Comparison of ENCODE assay signal across 22 cellular contexts in the genomic region with DNA sequence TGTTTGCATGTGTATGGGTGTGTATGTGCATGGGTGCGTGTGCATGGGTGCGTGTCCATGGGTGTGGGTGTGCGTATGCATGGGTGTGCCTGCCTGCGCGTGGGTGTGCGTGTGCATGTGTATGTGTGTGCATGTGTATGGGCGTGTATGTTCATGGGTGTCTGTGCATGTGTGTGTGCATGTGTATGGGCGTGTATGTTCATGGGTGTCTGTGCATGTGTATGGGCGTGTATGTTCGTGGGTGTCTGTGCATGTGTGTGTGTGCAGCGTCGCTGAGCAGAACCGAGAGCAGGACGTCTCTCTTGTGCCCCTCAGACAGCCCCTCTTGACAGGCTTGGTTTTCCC. TPM values are rescaled to one million over a fixed set of nuclear protein-coding genes. Genes with fewer than 3 reads are reported as not detected.
A peak's percentile ranks its signal among the peaks of the same experiment; 100 is the strongest.
DNase-seq lines count a peak whose midpoint lies in the region; ATAC-seq and TF ChIP-seq lines count a peak whose summit lies in the region.
"Had no signal": no experiment of that assay in that cellular context is flagged by ENCODE, and none has a peak within 500 bp of the region (broad histone marks: within the 10 kb centered on the region; RNA-seq: fewer than 3 reads in every experiment).

No MANE protein-coding gene starts in this region.

- no peak overlapping the region for H2AFZ ChIP-seq in neural progenitor cell (replicated peaks)
- H2AFZ ChIP-seq: PC-9 had no signal

- H3K4me3 ChIP-seq in CD8-positive, alpha-beta T cell (ENCODE audit: low read depth, low read length), result no peak overlapping the region
- H3K4me3 ChIP-seq in HUES6 (ENCODE audit: low read depth, low read length), result peak overlapping the region; percentile 76; the same call in 1 of the 2 replicates
- peak overlapping the region; percentile 51 for H3K4me3 ChIP-seq in iPS-18a (ENCODE audit: low read length)
- H3K4me3 ChIP-seq in neural progenitor cell, result no peak overlapping the region
- H3K4me3 ChIP-seq: PC-9 had no signal

- H3K27me3 ChIP-seq in CD8-positive, alpha-beta T cell (ENCODE audit: insufficient read depth, low read length), result peaks cover 6% of the 10 kb centered on the region
- H3K27me3 ChIP-seq in HUES6 (ENCODE audit: control insufficient read depth, insufficient read depth, low read length) (peaks cover 25% of the 10 kb centered on the region), iPS-18a (ENCODE audit: control insufficient read depth, insufficient read depth, low read length) (peaks cover 24% of the 10 kb centered on the region), neural progenitor cell (peaks cover 28% of the 10 kb centered on the region)

- CTCF ChIA-PET in CD8-positive, alpha-beta T cell (lab: Charles Lee), result interaction anchor here (1.1 kb wide), 1 partner anchor 31 kb away, joined by 4 read pairs; no protein-coding TSS in a partner anchor

- no peak overlapping the region for H3K27ac Mint-ChIP-seq in CD8-positive, alpha-beta T cell
- H3K27ac Mint-ChIP-seq in neural progenitor cell, result peak overlapping the region; percentile 54
- H3K27ac Mint-ChIP-seq: activated T-cell treated with anti-CD3 and anti-CD28 coated beads, Interleukin-2, amount 50 U/mL, for 72 hours; memory B cell; T-helper 1 cell treated with Interleukin-12 subunit alpha and Interleukin-12 subunit beta and Interleukin-4 antibody, amounts not matched to agents 30 μg/mL and 1 μg/mL, for 36 hours had no signal

- peaks cover 7% of the 10 kb centered on the region for H3K4me1 Mint-ChIP-seq in CD8-positive, alpha-beta T cell (ENCODE audit: low read depth)
- H3K4me1 Mint-ChIP-seq in neural progenitor cell, result peaks cover 28% of the 10 kb centered on the region

- H3K36me3 ChIP-seq in CD8-positive, alpha-beta T cell (ENCODE audit: insufficient read depth, low read length), result no peaks in the 10 kb centered on the region
- H3K36me3 ChIP-seq in HUES6 (ENCODE audit: control insufficient read depth, insufficient read depth, low read length) (no peaks in the 10 kb centered on the region), iPS-18a (ENCODE audit: control insufficient read depth, low read depth, low read length) (no peaks in the 10 kb centered on the region), neural progenitor cell (no peaks in the 10 kb centered on the region)
- H3K36me3 ChIP-seq: breast epithelium, neutrophil, WERI-Rb-1 had no signal

- ATAC-seq in CD8-positive, alpha-beta T cell, result no peak
- ATAC-seq in HG03280 (IDR thresholded peaks at IDR 0.05; ENCODE audit: unreplicated experiment), result no peak

- no peak for DNase-seq in CD8-positive, alpha-beta T cell
- DNase-seq in neural progenitor cell (ENCODE audit: low spot score) (no peak), NCI-H146 (lab: John Stamatoyannopoulos, UW) (no peak)
- no peak for DNase-seq in stimulated activated CD4-positive, alpha-beta T cell treated with anti-CD3 and anti-CD28 coated beads, Interleukin-15, amount 100 ng/mL, for 24 hours
- DNase-seq: activated T-cell treated with anti-CD3 and anti-CD28 coated beads, Interleukin-2, amount 50 U/mL, for 72 hours; Calu3; foreskin melanocyte; hippocampal formation; NCI-H1417; NCI-H2171 treated with DMSO at 0.1 percent for 48 hours; NCI-H82; WERI-Rb-1 had no signal

- H3K27me3 Mint-ChIP-seq in CD8-positive, alpha-beta T cell (ENCODE audit: low read depth), result peaks cover 17% of the 10 kb centered on the region
- peaks cover 23% of the 10 kb centered on the region for H3K27me3 Mint-ChIP-seq in neural progenitor cell (ENCODE audit: insufficient read depth, low read depth)

- no peak overlapping the region for H3K27ac ChIP-seq in CD8-positive, alpha-beta T cell (ENCODE audit: low read depth, low read length)
- no peak overlapping the region for H3K27ac ChIP-seq in HUES6 (ENCODE audit: low read depth, low read length)
- H3K27ac ChIP-seq in iPS-18a (ENCODE audit: low read length), result no peak overlapping the region
- H3K27ac ChIP-seq in neural progenitor cell, result no peak overlapping the region
- H3K27ac ChIP-seq: breast epithelium, neutrophil, PC-9, WERI-Rb-1 had no signal

- peak overlapping the region; percentile 22 for H3K4me3 Mint-ChIP-seq in CD8-positive, alpha-beta T cell
- peak overlapping the region; percentile 42 for H3K4me3 Mint-ChIP-seq in neural progenitor cell
- H3K4me3 Mint-ChIP-seq: memory B cell; T-helper 1 cell treated with Interleukin-12 subunit alpha and Interleukin-12 subunit beta and Interleukin-4 antibody, amounts not matched to agents 30 μg/mL and 1 μg/mL, for 36 hours had no signal

- peaks cover 23% of the 10 kb centered on the region for H3F3A ChIP-seq in neural progenitor cell (ENCODE audit: low read depth)

- no peak overlapping the region for H3K9ac ChIP-seq in HUES6 (ENCODE audit: low read length)
- H3K9ac ChIP-seq in iPS-18a (ENCODE audit: low read length), result no peak overlapping the region
- no peak overlapping the region for H3K9ac ChIP-seq in neural progenitor cell

- H3K79me2 ChIP-seq in neural progenitor cell (ENCODE audit: low read depth), result no peaks in the 10 kb centered on the region

- TF ChIP-seq CTCF in CD8-positive, alpha-beta T cell (IDR thresholded peaks at IDR 0.05), result no peak
- no peak for TF ChIP-seq CTCF in neural progenitor cell (IDR thresholded peaks at IDR 0.05)

- H3K4me2 ChIP-seq in neural progenitor cell, result no peak overlapping the region

- no peaks in the 10 kb centered on the region for H4K20me1 ChIP-seq in neural progenitor cell (ENCODE audit: low read depth)

- intact Hi-C loops in CD8-positive, alpha-beta T cell (cut with DNase I, micrococcal nuclease), result no loop called here

- H3K9me3 ChIP-seq in CD8-positive, alpha-beta T cell (ENCODE audit: low read length), result no peaks in the 10 kb centered on the region
- no peaks in the 10 kb centered on the region for H3K9me3 ChIP-seq in HUES6 (ENCODE audit: control insufficient read depth, insufficient read depth, low read depth, low read length)
- H3K9me3 ChIP-seq in iPS-18a (ENCODE audit: control insufficient read depth, low read depth, low read length), result no peaks in the 10 kb centered on the region
- H3K9me3 ChIP-seq in neural progenitor cell (ENCODE audit: low read depth), result no peaks in the 10 kb centered on the region
- H3K9me3 ChIP-seq: breast epithelium, neutrophil had no signal

- H3K9me3 Mint-ChIP-seq in CD8-positive, alpha-beta T cell, result no peaks in the 10 kb centered on the region
- no peaks in the 10 kb centered on the region for H3K9me3 Mint-ChIP-seq in neural progenitor cell
- H3K9me3 Mint-ChIP-seq: memory B cell; T-helper 1 cell treated with Interleukin-12 subunit alpha and Interleukin-12 subunit beta and Interleukin-4 antibody, amounts not matched to agents 30 μg/mL and 1 μg/mL, for 36 hours had no signal

- POLR2A ChIA-PET in CD8-positive, alpha-beta T cell (lab: Charles Lee), result no interaction called here

- H3K36me3 Mint-ChIP-seq in CD8-positive, alpha-beta T cell, result no peaks in the 10 kb centered on the region
- H3K36me3 Mint-ChIP-seq in neural progenitor cell, result no peaks in the 10 kb centered on the region

- H3K4me1 ChIP-seq in CD8-positive, alpha-beta T cell (ENCODE audit: insufficient read depth, low read length), result no peaks in the 10 kb centered on the region
- H3K4me1 ChIP-seq in HUES6 (ENCODE audit: control insufficient read depth, insufficient read depth, low read length) (peaks cover 4% of the 10 kb centered on the region; the same call in 1 of the 2 replicates), iPS-18a (ENCODE audit: control insufficient read depth, low read depth, low read length) (no peaks in the 10 kb centered on the region), neural progenitor cell (peaks cover 9% of the 10 kb centered on the region)
- H3K4me1 ChIP-seq: breast epithelium had no signal

RNA-seq across cellular contexts. Expression of gene IL17REL, which starts 13.9 kb away (rescaled TPM):
- not detected for total RNA-seq in CD8-positive, alpha-beta T cell
- total RNA-seq in neural progenitor cell (ENCODE audit: low replicate concordance), result 0.15 TPM in 1 of 2 replicates, not detected in the other
- total RNA-seq: breast epithelium, Calu3, dermis microvascular lymphatic vessel endothelial cell, kidney epithelial cell, PC-9 had no signal

RNA-seq across cellular contexts. Expression of gene PIM3, which starts 38.1 kb away (rescaled TPM):
- total RNA-seq in CD8-positive, alpha-beta T cell, result 100 to 1,000 TPM; 316 to 328 TPM
- 15.1 and 37.2 TPM in 2 replicates for total RNA-seq in neural progenitor cell (ENCODE audit: low replicate concordance)

RNA-seq across cellular contexts. Expression of gene TTLL8, which starts 59.4 kb away (rescaled TPM):
- not detected for total RNA-seq in CD8-positive, alpha-beta T cell
- total RNA-seq in neural progenitor cell (ENCODE audit: low replicate concordance), result not detected in 2 replicates
- total RNA-seq: activated T-cell treated with anti-CD3 and anti-CD28 coated beads, Interleukin-2, amount 50 U/mL, for 72 hours; breast epithelium; Calu3; dermis microvascular lymphatic vessel endothelial cell; kidney epithelial cell; PC-9 had no signal

Comparison
In these comparisons a context has a peak if more than half of its experiments do, and no peak if none do; other contexts are left out.
1. H3K4me3 ChIP-seq: peak in HUES6 (single experiment) and iPS-18a (single experiment); none in CD8-positive, alpha-beta T cell (single experiment) and neural progenitor cell (single experiment).